1 cellular context compared by ENCODE assay signal in the genomic region with DNA sequence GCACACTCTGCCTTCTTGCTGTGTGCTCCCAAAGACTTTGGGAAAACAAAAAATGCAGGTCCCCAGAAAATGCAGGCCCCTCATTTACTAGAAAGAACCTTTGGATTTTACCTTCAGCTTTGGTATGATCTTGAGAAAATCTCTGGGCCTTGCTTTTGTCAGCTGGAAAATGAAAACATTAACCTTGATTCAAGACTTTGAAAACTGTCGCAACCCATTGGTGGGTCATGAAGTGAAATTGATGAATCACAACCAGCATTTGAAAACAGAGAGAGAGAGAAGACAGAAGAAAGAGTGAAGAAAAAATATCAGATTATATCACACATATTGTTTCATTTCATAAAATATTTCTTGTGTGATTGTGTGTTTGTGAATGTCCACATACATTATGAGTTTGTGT.
TF ChIP-seq lines count a peak whose summit lies in the region.

No MANE protein-coding gene starts in this region.

TF ChIP-seq in H1, 55 proteins besides CTCF, POLR2A, EP300 and RAD21 (continued from another document):
- TF ChIP-seq SIRT6 (IDR thresholded peaks at IDR 0.05; ENCODE audit: low read length) (no peak), CHD2 (IDR thresholded peaks at IDR 0.05; ENCODE audit: low read length) (no peak), CHD1 (IDR thresholded peaks at IDR 0.05; ENCODE audit: low read depth, low read length) (no peak), KDM4A (IDR thresholded peaks at IDR 0.05; ENCODE audit: low read depth, low read length, severe bottlenecking) (no peak), GTF2F1 (IDR thresholded peaks at IDR 0.05; ENCODE audit: borderline replicate concordance, low read depth, low read length) (no peak), NANOG (IDR thresholded peaks at IDR 0.05; ENCODE audit: insufficient read depth, low read depth, low read length, poor library complexity, severe bottlenecking) (no peak), CBX5 (IDR thresholded peaks at IDR 0.05; ENCODE audit: low read depth, low read length) (no peak), BRCA1 (IDR thresholded peaks at IDR 0.05; ENCODE audit: low read depth, low read length) (no peak), KDM5A (IDR thresholded peaks at IDR 0.05; ENCODE audit: low read length) (no peak), CBX8 (IDR thresholded peaks at IDR 0.05; ENCODE audit: borderline replicate concordance, low read depth, low read length) (no peak)
TF ChIP-seq in H1: peak in this region for 0.
